ENCODE assay signal across 1 cellular context in genomic region chr18:57974585-57974984, GRCh38.
TF ChIP-seq lines count a peak whose summit lies in the region.

No MANE protein-coding gene starts in this region.

TF ChIP-seq in HepG2, 621 proteins besides CTCF, POLR2A, EP300 and RAD21 (continued from another document and continues in another):
- no peak for TF ChIP-seq ZNF512 (CRISPR knock-in tag; IDR thresholded peaks at IDR 0.05)
- no peak for TF ChIP-seq ZNF720 (CRISPR knock-in tag; IDR thresholded peaks at IDR 0.05)
- TF ChIP-seq ZNF138 (CRISPR knock-in tag; IDR thresholded peaks at IDR 0.05; ENCODE audit: low read depth) = 0 out of 2 replicates have a peak, but pooled peaks have one; percentile 44
- TF ChIP-seq SNRNP70 (IDR thresholded peaks at IDR 0.05; ENCODE audit: low read depth, low read length) = no peak
- 0 out of 2 replicates have a peak, but pooled peaks have one; percentile 23 for TF ChIP-seq PHF21A (CRISPR knock-in tag; IDR thresholded peaks at IDR 0.05)
- no peak for TF ChIP-seq KAT8 (CRISPR knock-in tag; IDR thresholded peaks at IDR 0.05)
- TF ChIP-seq ZKSCAN8 (CRISPR knock-in tag; IDR thresholded peaks at IDR 0.05; ENCODE audit: borderline replicate concordance) = no peak
- TF ChIP-seq PAX8 (CRISPR knock-in tag; IDR thresholded peaks at IDR 0.05; ENCODE audit: borderline replicate concordance) = no peak
- TF ChIP-seq ZNF274 (CRISPR knock-in tag; IDR thresholded peaks at IDR 0.05) = no peak
- peak; percentile 40; the same call in 1 of the 2 replicates for TF ChIP-seq TBX2 (CRISPR knock-in tag; IDR thresholded peaks at IDR 0.05; ENCODE audit: borderline replicate concordance)
- no peak for TF ChIP-seq FUBP1 (CRISPR knock-in tag; IDR thresholded peaks at IDR 0.05; ENCODE audit: borderline replicate concordance)
- TF ChIP-seq, protein P1, sequence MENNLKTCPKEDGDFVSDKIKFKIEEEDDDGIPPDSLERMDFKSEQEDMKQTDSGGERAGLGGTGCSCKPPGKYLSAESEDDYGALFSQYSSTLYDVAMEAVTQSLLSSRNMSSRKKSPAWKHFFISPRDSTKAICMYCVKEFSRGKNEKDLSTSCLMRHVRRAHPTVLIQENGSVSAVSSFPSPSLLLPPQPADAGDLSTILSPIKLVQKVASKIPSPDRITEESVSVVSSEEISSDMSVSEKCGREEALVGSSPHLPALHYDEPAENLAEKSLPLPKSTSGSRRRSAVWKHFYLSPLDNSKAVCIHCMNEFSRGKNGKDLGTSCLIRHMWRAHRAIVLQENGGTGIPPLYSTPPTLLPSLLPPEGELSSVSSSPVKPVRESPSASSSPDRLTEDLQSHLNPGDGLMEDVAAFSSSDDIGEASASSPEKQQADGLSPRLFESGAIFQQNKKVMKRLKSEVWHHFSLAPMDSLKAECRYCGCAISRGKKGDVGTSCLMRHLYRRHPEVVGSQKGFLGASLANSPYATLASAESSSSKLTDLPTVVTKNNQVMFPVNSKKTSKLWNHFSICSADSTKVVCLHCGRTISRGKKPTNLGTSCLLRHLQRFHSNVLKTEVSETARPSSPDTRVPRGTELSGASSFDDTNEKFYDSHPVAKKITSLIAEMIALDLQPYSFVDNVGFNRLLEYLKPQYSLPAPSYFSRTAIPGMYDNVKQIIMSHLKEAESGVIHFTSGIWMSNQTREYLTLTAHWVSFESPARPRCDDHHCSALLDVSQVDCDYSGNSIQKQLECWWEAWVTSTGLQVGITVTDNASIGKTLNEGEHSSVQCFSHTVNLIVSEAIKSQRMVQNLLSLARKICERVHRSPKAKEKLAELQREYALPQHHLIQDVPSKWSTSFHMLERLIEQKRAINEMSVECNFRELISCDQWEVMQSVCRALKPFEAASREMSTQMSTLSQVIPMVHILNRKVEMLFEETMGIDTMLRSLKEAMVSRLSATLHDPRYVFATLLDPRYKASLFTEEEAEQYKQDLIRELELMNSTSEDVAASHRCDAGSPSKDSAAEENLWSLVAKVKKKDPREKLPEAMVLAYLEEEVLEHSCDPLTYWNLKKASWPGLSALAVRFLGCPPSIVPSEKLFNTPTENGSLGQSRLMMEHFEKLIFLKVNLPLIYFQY (CRISPR knock-in tag; IDR thresholded peaks at IDR 0.05; ENCODE audit: borderline replicate concordance) = no peak
- TF ChIP-seq HINFP (CRISPR knock-in tag; IDR thresholded peaks at IDR 0.05; ENCODE audit: low read depth) = no peak
- no peak for TF ChIP-seq MEF2D (CRISPR knock-in tag; IDR thresholded peaks at IDR 0.05)
- no peak for TF ChIP-seq NR2F1 (CRISPR knock-in tag; IDR thresholded peaks at IDR 0.05)
- no peak for TF ChIP-seq SOX5 (CRISPR knock-in tag; IDR thresholded peaks at IDR 0.05; ENCODE audit: borderline replicate concordance)
- TF ChIP-seq ZNF292 (CRISPR knock-in tag; IDR thresholded peaks at IDR 0.05; ENCODE audit: borderline replicate concordance, low read depth) = no peak
- no peak for TF ChIP-seq ZNF280B (CRISPR knock-in tag; IDR thresholded peaks at IDR 0.05; ENCODE audit: borderline replicate concordance)
- TF ChIP-seq RORA (CRISPR knock-in tag; IDR thresholded peaks at IDR 0.05) = no peak
- no peak for TF ChIP-seq CEBPZ (IDR thresholded peaks at IDR 0.05; ENCODE audit: low read length)
- TF ChIP-seq ZFP62 (CRISPR knock-in tag; IDR thresholded peaks at IDR 0.05) = no peak
- TF ChIP-seq ZNF430 (CRISPR knock-in tag; IDR thresholded peaks at IDR 0.05) = no peak
- no peak for TF ChIP-seq ZNF432 (CRISPR knock-in tag; IDR thresholded peaks at IDR 0.05; ENCODE audit: borderline replicate concordance)
- no peak for TF ChIP-seq ZNF552 (CRISPR knock-in tag; IDR thresholded peaks at IDR 0.05; ENCODE audit: borderline replicate concordance)
- TF ChIP-seq RFX3 (CRISPR knock-in tag; IDR thresholded peaks at IDR 0.05) = no peak
- no peak for TF ChIP-seq MAFG (CRISPR knock-in tag; IDR thresholded peaks at IDR 0.05)
- no peak for TF ChIP-seq SOX6 (IDR thresholded peaks at IDR 0.05)
- TF ChIP-seq SOX6 (CRISPR knock-in tag; IDR thresholded peaks at IDR 0.05) = 0 out of 2 replicates have a peak, but pooled peaks have one; percentile 33
- no peak for TF ChIP-seq ZBTB26 (CRISPR knock-in tag; IDR thresholded peaks at IDR 0.05; ENCODE audit: borderline replicate concordance)
- no peak for TF ChIP-seq ZNF160 (CRISPR knock-in tag; IDR thresholded peaks at IDR 0.05)
- TF ChIP-seq ZNF784 (CRISPR knock-in tag; IDR thresholded peaks at IDR 0.05; ENCODE audit: borderline replicate concordance) = 0 out of 2 replicates have a peak, but pooled peaks have one; percentile 37
- TF ChIP-seq SMARCE1 (IDR thresholded peaks at IDR 0.05; ENCODE audit: borderline replicate concordance) = no peak
- TF ChIP-seq NFE2 (CRISPR knock-in tag; IDR thresholded peaks at IDR 0.05) = no peak
- TF ChIP-seq XRCC5 (optimal IDR thresholded peaks at IDR 0.05; ENCODE audit: low read length) = no peak
- TF ChIP-seq BCL6 (CRISPR knock-in tag; IDR thresholded peaks at IDR 0.05) = 0 out of 2 replicates have a peak, but pooled peaks have one; percentile 29
- TF ChIP-seq IRX3 (CRISPR knock-in tag; IDR thresholded peaks at IDR 0.05; ENCODE audit: borderline replicate concordance, low read depth) = no peak
- TF ChIP-seq ATF2 (CRISPR knock-in tag; IDR thresholded peaks at IDR 0.05) = no peak
- TF ChIP-seq SNAPC5 (CRISPR knock-in tag; IDR thresholded peaks at IDR 0.05; ENCODE audit: borderline replicate concordance) = no peak
- TF ChIP-seq SIN3B (IDR thresholded peaks at IDR 0.05; ENCODE audit: low read length) = no peak
- no peak for TF ChIP-seq ELF1 (CRISPR knock-in tag; IDR thresholded peaks at IDR 0.05)
- TF ChIP-seq ZIK1 (CRISPR knock-in tag; IDR thresholded peaks at IDR 0.05; ENCODE audit: borderline replicate concordance, low read depth) = no peak
- TF ChIP-seq XBP1 (CRISPR knock-in tag; IDR thresholded peaks at IDR 0.05) = no peak
- no peak for TF ChIP-seq YY1 (IDR thresholded peaks at IDR 0.05; ENCODE audit: insufficient read depth, insufficient replicate concordance, low read depth, low read length)
